Comparison of ENCODE assay signal across 8 cellular contexts in genomic region chr12:57487597-57488396, GRCh38. TPM values are rescaled to one million over a fixed set of nuclear protein-coding genes. Genes with fewer than 3 reads are reported as not detected.
DNase-seq lines count a peak whose midpoint lies in the region; ATAC-seq and TF ChIP-seq lines count a peak whose summit lies in the region.

MARS1 (plus strand) TSS chr12:57488068; CDS start chr12:57488091, 23 bp downstream.

- H3K27ac Mint-ChIP-seq in WTC11, result peak within 1 kb of the TSS; percentile 93
- peak within 1 kb of the TSS; percentile 91 to 98 (median 96) for H3K27ac Mint-ChIP-seq in immature natural killer cell

- H3K27me3 Mint-ChIP-seq in WTC11 (ENCODE audit: low read depth) (no peaks in the 10 kb centered on the region; the same call in 1 of the 2 replicates), immature natural killer cell (ENCODE audit: low read depth in 3 of 3) (peaks cover 6 to 11% (median 9%) of the 10 kb centered on the region in 3 donors)

- peak within 1 kb of the TSS; percentile 99 for H3K4me3 ChIP-seq in cardiac fibroblast (replicated peaks in 1 of 2; ENCODE audit: low read depth in 2 of 2, low read length in 2 of 2)

- TF ChIP-seq CTCF in AG09319 (IDR thresholded peaks at IDR 0.05; ENCODE audit: low read depth, low read length) (no peak), WTC11 (IDR thresholded peaks at IDR 0.05) (no peak), cardiac fibroblast (IDR thresholded peaks at IDR 0.05; ENCODE audit: low read depth, low read length) (no peak)

- CTCF ChIA-PET in WTC11 (lab: Charles Lee), result interaction anchor here (0.7 to 1.4 kb wide), 4 partner anchors 11 to 401 kb away, joined by 3 to 11 read pairs (median 5); no protein-coding TSS in a partner anchor

- peak; percentile 90 for DNase-seq in AG09319 (ENCODE audit: extremely low read depth, low read depth)
- peak; percentile 99 for DNase-seq in NCI-H226
- peak; percentile 92 for DNase-seq in WTC11 (ENCODE audit: low spot score)
- DNase-seq in cardiac fibroblast (ENCODE audit: low read depth in 2 of 2), result peak; percentile 96 to 97
- peak; percentile 90 to 92 (median 91) for DNase-seq in immature natural killer cell
- DNase-seq in smooth muscle cell of the brain vasculature (ENCODE audit: low read depth, low spot score), result peak; percentile 84

- peak within 1 kb of the TSS; percentile 99 for H3K4me3 Mint-ChIP-seq in WTC11
- peak within 1 kb of the TSS; percentile 94 to 99 (median 97) for H3K4me3 Mint-ChIP-seq in immature natural killer cell

- H3K4me1 Mint-ChIP-seq in WTC11 (peaks cover 15% of the 10 kb centered on the region), immature natural killer cell (peaks cover 37 to 43% of the 10 kb centered on the region in 2 donors)

- ATAC-seq in HG03196 (IDR thresholded peaks at IDR 0.05; ENCODE audit: unreplicated experiment), result peak; percentile 97
- ATAC-seq in WTC11, result peak; percentile 97

- H3K36me3 Mint-ChIP-seq in WTC11 (peaks cover 47% of the 10 kb centered on the region), immature natural killer cell (peaks cover 7 to 25% (median 12%) of the 10 kb centered on the region in 3 donors)

- H3K9me3 Mint-ChIP-seq in WTC11 (peaks cover 3% of the 10 kb centered on the region), immature natural killer cell (no peaks in the 10 kb centered on the region)

- POLR2A ChIA-PET in WTC11 (lab: Charles Lee), result interaction anchor here (0.9 to 1.5 kb wide), 3 partner anchors 12 to 33 kb away, joined by 4 to 8 read pairs (median 4); partner anchors contain the start of gene INHBE

- in situ Hi-C loops in GM18951 (cut with MboI; ENCODE audit: low sequenced_read_pairs, unreplicated experiment), result no loop called here

- peak; percentile 86 for TF ChIP-seq POLR2A in GM18951 (IDR thresholded peaks at IDR 0.05; ENCODE audit: extremely low read depth, insufficient read depth, insufficient read length)

TF ChIP-seq in WTC11, 78 proteins besides CTCF, POLR2A, EP300 and RAD21 (continues in another document):
- TF ChIP-seq MAX (CRISPR knock-in tag; IDR thresholded peaks at IDR 0.05), result peak; percentile 96
- TF ChIP-seq SOX15 (CRISPR knock-in tag; IDR thresholded peaks at IDR 0.05), result no peak
- TF ChIP-seq TCF7 (CRISPR knock-in tag; IDR thresholded peaks at IDR 0.05; ENCODE audit: low read depth), result no peak
- peak; percentile 90 for TF ChIP-seq GTF2I (CRISPR knock-in tag; conservative IDR thresholded peaks at IDR 0.05)
- TF ChIP-seq FOXK1 (CRISPR knock-in tag; IDR thresholded peaks at IDR 0.05), result peak; percentile 86
- no peak for TF ChIP-seq JAZF1 (CRISPR knock-in tag; IDR thresholded peaks at IDR 0.05)
- TF ChIP-seq PRDM15 (CRISPR knock-in tag; IDR thresholded peaks at IDR 0.05), result no peak
- no peak for TF ChIP-seq KAT7 (CRISPR knock-in tag; IDR thresholded peaks at IDR 0.05; ENCODE audit: borderline replicate concordance)
- TF ChIP-seq ZNF416 (CRISPR knock-in tag; IDR thresholded peaks at IDR 0.05), result 0 out of 2 replicates have a peak, but pooled peaks have one; percentile 14
- no peak for TF ChIP-seq ATF2 (CRISPR knock-in tag; IDR thresholded peaks at IDR 0.05; ENCODE audit: borderline replicate concordance, low read depth)
- peak; percentile 77 for TF ChIP-seq HMGXB4 (CRISPR knock-in tag; IDR thresholded peaks at IDR 0.05)
- TF ChIP-seq ZNF232 (CRISPR knock-in tag; IDR thresholded peaks at IDR 0.05), result no peak
- peak; percentile 71; the same call in 1 of the 2 replicates for TF ChIP-seq ZNF532 (CRISPR knock-in tag; IDR thresholded peaks at IDR 0.05; ENCODE audit: borderline replicate concordance)

RNA-seq across cellular contexts. Expression of gene MARS1, which starts in this region (rescaled TPM):
- total RNA-seq in WTC11 (2021), result 283 to 367 TPM (median 314 TPM) in 3 replicates
- 100 to 1,000 TPM; 100 to 158 (median 114) TPM for polyA plus RNA-seq in immature natural killer cell

Comparison
In these comparisons a context has a peak if more than half of its experiments do, and no peak if none do; other contexts are left out.
1. Peak in every context shown above with its lines: DNase-seq, ATAC-seq and H3K4me3 ChIP-seq.